In the genomic region with DNA sequence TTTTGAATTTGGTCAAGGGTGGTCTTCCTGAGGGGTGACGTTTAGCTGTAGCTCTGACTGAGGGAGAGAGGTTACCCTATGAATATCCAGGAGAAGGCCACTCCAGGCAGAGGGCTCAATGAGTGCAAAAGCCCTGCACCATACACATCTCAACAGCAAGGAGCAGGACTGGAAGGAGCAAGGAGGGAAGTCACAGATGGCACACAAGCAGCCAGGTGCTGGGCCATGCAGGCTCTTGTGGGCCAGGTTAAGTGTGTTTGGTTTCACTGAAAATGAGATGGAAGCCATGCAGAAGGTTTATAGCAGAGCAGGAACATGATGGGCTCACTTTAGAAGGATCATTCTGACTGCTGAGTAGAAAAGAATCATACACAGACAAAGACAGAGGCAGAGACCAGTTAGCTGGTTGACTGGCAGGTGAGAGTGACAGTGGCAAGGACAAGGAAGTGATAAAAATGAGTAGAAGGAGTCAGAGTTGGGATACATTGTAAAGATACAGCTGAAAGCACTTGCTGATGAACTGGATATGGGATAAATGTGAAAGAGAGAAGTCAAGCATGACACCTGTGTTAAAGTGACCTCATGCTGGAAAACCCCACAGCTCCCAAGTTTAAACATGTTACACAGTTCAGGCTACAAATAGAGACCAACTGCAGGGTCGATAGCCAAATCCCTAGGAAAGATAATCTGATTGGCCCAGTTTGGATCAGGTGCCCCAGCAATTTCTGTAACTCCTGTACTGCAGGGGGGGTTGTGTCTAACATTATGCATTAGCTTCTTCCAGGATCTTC, we compare ENCODE assay signal across 10 cellular contexts.
A peak's percentile ranks its signal among the peaks of the same experiment; 100 is the strongest.
DNase-seq lines count a peak whose midpoint lies in the region; ATAC-seq and TF ChIP-seq lines count a peak whose summit lies in the region.
"Had no signal": no experiment of that assay in that cellular context is flagged by ENCODE, and none has a peak within 500 bp of the region (broad histone marks: within the 10 kb centered on the region; RNA-seq: fewer than 3 reads in every experiment).

No MANE protein-coding gene starts in this region.

- no peak overlapping the region for H3K4me3 ChIP-seq in LNCaP clone FGC (ENCODE audit: low read depth, low read length)
- H3K4me3 ChIP-seq in A673 (ENCODE audit: low read depth, low read length, poor library complexity, severe bottlenecking), result no peak overlapping the region

- peaks cover 30% of the 10 kb centered on the region for H3K9me3 Mint-ChIP-seq in natural killer cell treated with Interleukin-12 subunit alpha and Interleukin-12 subunit beta and Interleukin-15 and Interleukin-18, amount 100 ng/mL, for 72 hours

- no peaks in the 10 kb centered on the region for H3K4me1 Mint-ChIP-seq in natural killer cell treated with Interleukin-12 subunit alpha and Interleukin-12 subunit beta and Interleukin-15 and Interleukin-18, amount 100 ng/mL, for 72 hours (ENCODE audit: low read depth in 2 of 2)

- no peaks in the 10 kb centered on the region for H3K9me3 ChIP-seq in A673 (ENCODE audit: low read depth, low read length, poor library complexity, severe bottlenecking)

- POLR2A ChIA-PET in A673 (lab: Charles Lee; ENCODE audit: low non-redundant PET), result no interaction called here

- no peaks in the 10 kb centered on the region for H3K27me3 Mint-ChIP-seq in natural killer cell treated with Interleukin-12 subunit alpha and Interleukin-12 subunit beta and Interleukin-15 and Interleukin-18, amount 100 ng/mL, for 72 hours

- TF ChIP-seq CTCF in LNCaP clone FGC (IDR thresholded peaks at IDR 0.05; ENCODE audit: control insufficient read depth, extremely low read depth, insufficient read depth), result no peak
- no peak for TF ChIP-seq CTCF in A673 (conservative IDR thresholded peaks at IDR 0.05; ENCODE audit: low read depth, low read length)

- H3K4me1 ChIP-seq in A673 (ENCODE audit: insufficient read depth, low read length, poor library complexity, severe bottlenecking), result peaks cover 14% of the 10 kb centered on the region

- CTCF ChIA-PET in A673 (lab: Charles Lee), result no interaction called here

- DNase-seq in LNCaP clone FGC (ENCODE audit: low read depth) (peak; percentile 56), kidney glomerular epithelial cell (lab: John Stamatoyannopoulos, UW) (peak; percentile 92), inferior parietal cortex (ENCODE audit: extremely low spot score) (no peak), A673 (ENCODE audit: low spot score) (no peak)
- no peak for DNase-seq in natural killer cell treated with Interleukin-12 subunit alpha and Interleukin-12 subunit beta and Interleukin-15 and Interleukin-18, amount 100 ng/mL, for 72 hours (ENCODE audit: low spot score)
- DNase-seq: GF-D8, NCI-H1048 had no signal

- H3K4me3 Mint-ChIP-seq in natural killer cell treated with Interleukin-12 subunit alpha and Interleukin-12 subunit beta and Interleukin-15 and Interleukin-18, amount 100 ng/mL, for 72 hours, result no peak overlapping the region

- intact Hi-C loops in A673 (cut with micrococcal nuclease; ENCODE audit: unreplicated experiment), result no loop called here

- H3K27ac ChIP-seq in A673 (ENCODE audit: low read depth, low read length, poor library complexity, severe bottlenecking), result no peak overlapping the region

- H3K27ac Mint-ChIP-seq in natural killer cell treated with Interleukin-12 subunit alpha and Interleukin-12 subunit beta and Interleukin-15 and Interleukin-18, amount 100 ng/mL, for 72 hours, result no peak overlapping the region

- H3K36me3 Mint-ChIP-seq in natural killer cell treated with Interleukin-12 subunit alpha and Interleukin-12 subunit beta and Interleukin-15 and Interleukin-18, amount 100 ng/mL, for 72 hours, result peaks cover 21% of the 10 kb centered on the region

- no peaks in the 10 kb centered on the region for H3K27me3 ChIP-seq in A673 (replicated peaks; ENCODE audit: insufficient read depth, low read depth, low read length, poor library complexity)

- no TSS peak for BruUV-seq in A673 (replicated peaks; lab: Mats Ljungman, UMichigan)

- H3K36me3 ChIP-seq in A673 (ENCODE audit: insufficient read depth, low read length, poor library complexity, severe bottlenecking), result no peaks in the 10 kb centered on the region

- peak; percentile 75 for ATAC-seq in GM18858 (IDR thresholded peaks at IDR 0.05; ENCODE audit: unreplicated experiment)
- ATAC-seq in HG02571 (IDR thresholded peaks at IDR 0.05; ENCODE audit: unreplicated experiment), result peak; percentile 78
- ATAC-seq in natural killer cell treated with Interleukin-12 subunit alpha and Interleukin-12 subunit beta and Interleukin-15 and Interleukin-18, amount 100 ng/mL, for 72 hours, result no peak
- no peak for ATAC-seq in HG03108 (IDR thresholded peaks at IDR 0.05; ENCODE audit: unreplicated experiment)

Comparison
In these comparisons a context has a peak if more than half of its experiments do, and no peak if none do; other contexts are left out.
1. ATAC-seq: peak in GM18858 (single experiment) and HG02571 (single experiment); none in natural killer cell treated with Interleukin-12 subunit alpha and Interleukin-12 subunit beta and Interleukin-15 and Interleukin-18, amount 100 ng/mL, for 72 hours (0 of 2) and HG03108 (single experiment).
2. DNase-seq: peak in LNCaP clone FGC (single experiment) and kidney glomerular epithelial cell (single experiment); none in natural killer cell treated with Interleukin-12 subunit alpha and Interleukin-12 subunit beta and Interleukin-15 and Interleukin-18, amount 100 ng/mL, for 72 hours (single experiment), inferior parietal cortex (single experiment) and A673 (single experiment).